Comparison of ENCODE assay signal across 9 cellular contexts in the genomic region with DNA sequence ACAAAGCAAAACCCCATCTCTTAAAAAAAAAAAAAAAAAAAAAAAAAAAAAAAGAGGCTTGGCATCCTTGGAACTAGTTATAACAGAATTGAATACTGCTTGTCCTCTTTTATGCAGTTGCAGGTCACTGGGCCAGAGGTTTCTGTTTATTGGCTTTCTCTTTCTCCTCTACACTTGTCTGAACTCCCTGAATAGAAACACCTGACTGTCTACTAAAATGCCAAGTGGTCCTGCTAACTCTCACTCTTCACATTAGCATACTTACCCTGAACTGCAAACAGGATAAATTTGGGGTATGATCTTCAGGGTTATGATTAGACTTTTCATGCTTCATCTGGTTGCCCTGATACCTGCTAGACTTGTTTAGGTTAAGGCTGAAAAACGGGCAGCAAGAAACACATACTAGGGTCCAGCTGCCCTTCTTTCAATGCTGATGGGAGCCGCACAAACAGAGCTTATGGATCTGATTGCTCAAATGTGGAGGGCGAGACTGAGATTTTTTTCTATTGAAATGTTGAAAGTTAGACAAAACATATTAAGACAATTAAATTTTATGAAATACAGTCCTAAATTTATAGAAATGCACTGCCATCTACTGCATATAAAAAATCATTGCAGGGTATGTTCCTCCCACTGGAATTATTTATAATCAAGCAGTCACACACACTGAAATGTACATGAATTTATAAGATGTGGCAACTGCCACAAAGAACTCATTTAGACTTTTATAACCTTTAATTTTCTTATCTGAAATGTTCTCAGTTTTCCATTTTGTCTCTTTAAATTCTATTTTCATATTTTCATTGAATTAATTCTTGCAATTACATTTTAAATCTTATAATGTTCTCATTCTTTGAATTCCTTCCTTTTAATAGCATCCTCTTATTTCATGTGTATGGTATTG. TPM values are rescaled to one million over a fixed set of nuclear protein-coding genes. Genes with fewer than 3 reads are reported as not detected.
DNase-seq lines count a peak whose midpoint lies in the region; ATAC-seq and TF ChIP-seq lines count a peak whose summit lies in the region.
"Had no signal": no experiment of that assay in that cellular context is flagged by ENCODE, and none has a peak within 500 bp of the region (broad histone marks: within the 10 kb centered on the region; RNA-seq: fewer than 3 reads in every experiment).

No MANE protein-coding gene starts in this region.

- 56% methylated on average over 3 of the region's 3 CpGs for WGBS in esophagus muscularis mucosa

- H3K4me1 ChIP-seq in OCI-LY1 (ENCODE audit: insufficient read depth, low read length, severe bottlenecking) (no peaks in the 10 kb centered on the region), esophagus muscularis mucosa (peaks cover 0 to 3% (median 0%) of the 10 kb centered on the region in 4 donors)
- H3K4me1 ChIP-seq: BLaER1 had no signal

- ATAC-seq in HG03442 (IDR thresholded peaks at IDR 0.05; ENCODE audit: unreplicated experiment) (no peak), GM18858 (IDR thresholded peaks at IDR 0.05; ENCODE audit: unreplicated experiment) (no peak)

- H3K27ac ChIP-seq in OCI-LY1 (ENCODE audit: low read depth, low read length, poor library complexity, severe bottlenecking) (no peak overlapping the region), esophagus muscularis mucosa (replicated peaks in 1 of 4) (no peak overlapping the region)
- H3K27ac ChIP-seq: BLaER1 had no signal

- TF ChIP-seq EP300 in esophagus muscularis mucosa (IDR thresholded peaks at IDR 0.05) = no peak

- H3K4me2 ChIP-seq in OCI-LY1 (ENCODE audit: low read length) = no peak overlapping the region
- H3K4me2 ChIP-seq: BLaER1 had no signal

- no peaks in the 10 kb centered on the region for H3K9me2 ChIP-seq in OCI-LY1 (ENCODE audit: low read depth, low read length)

- H3K9me3 ChIP-seq in OCI-LY1 (ENCODE audit: low read length) = no peaks in the 10 kb centered on the region
- H3K9me3 ChIP-seq in esophagus muscularis mucosa = peaks cover 0 to 10% (median 5%) of the 10 kb centered on the region in 4 donors

- TF ChIP-seq CTCF in OCI-LY1 (IDR thresholded peaks at IDR 0.05; ENCODE audit: low read length) = peak; percentile 48
- peak in 2 of 3 experiments; percentile 13 to 33 for TF ChIP-seq CTCF in esophagus muscularis mucosa (IDR thresholded peaks at IDR 0.05)
- peak; percentile 26 for TF ChIP-seq CTCF in retinal pigment epithelial cell (conservative IDR thresholded peaks at IDR 0.05; ENCODE audit: low read depth, low read length)

- H3F3A ChIP-seq in OCI-LY1 (ENCODE audit: insufficient read depth, low read length) = no peaks in the 10 kb centered on the region

- H3K9ac ChIP-seq in OCI-LY1 (ENCODE audit: low read length) = no peak overlapping the region
- H3K9ac ChIP-seq: BLaER1 had no signal

- intact Hi-C loops in esophagus muscularis mucosa (cut with DNase I) = no loop called here

- H3K4me3 ChIP-seq in OCI-LY1 (ENCODE audit: low read depth, low read length, poor library complexity, severe bottlenecking) = no peak overlapping the region
- H3K4me3 ChIP-seq in esophagus muscularis mucosa = no peak overlapping the region
- H3K4me3 ChIP-seq in retinal pigment epithelial cell (ENCODE audit: low read length) = no peak overlapping the region
- H3K4me3 ChIP-seq: BLaER1 had no signal

- H3K27me3 ChIP-seq in OCI-LY1 (ENCODE audit: insufficient read depth, low read length) = no peaks in the 10 kb centered on the region
- H3K27me3 ChIP-seq in esophagus muscularis mucosa = no peaks in the 10 kb centered on the region
- H3K27me3 ChIP-seq: BLaER1 had no signal

- no peak overlapping the region for H2AFZ ChIP-seq in OCI-LY1 (ENCODE audit: low read length)

- H3K36me3 ChIP-seq in OCI-LY1 (ENCODE audit: insufficient read depth, low read length) = peaks cover 28% of the 10 kb centered on the region
- peaks cover 4 to 19% (median 14%) of the 10 kb centered on the region in 4 donors for H3K36me3 ChIP-seq in esophagus muscularis mucosa

- H3K79me2 ChIP-seq in OCI-LY1 (ENCODE audit: insufficient read depth, low read length) = no peaks in the 10 kb centered on the region

- peak; percentile 10 for DNase-seq in DMS79 treated with DMSO at 0.1 percent for 48 hours (lab: John Stamatoyannopoulos, UW)
- DNase-seq in DMS79 (lab: John Stamatoyannopoulos, UW) = no peak
- DNase-seq in esophagus muscularis mucosa (ENCODE audit: extremely low spot score) = no peak
- DNase-seq in retinal pigment epithelial cell (ENCODE audit: low read depth) = no peak
- DNase-seq in central memory CD4-positive, alpha-beta T cell = no peak

- H4K20me1 ChIP-seq in OCI-LY1 (ENCODE audit: insufficient read depth, low read length) = no peaks in the 10 kb centered on the region
- H4K20me1 ChIP-seq: BLaER1 had no signal

- TF ChIP-seq POLR2A in esophagus muscularis mucosa (IDR thresholded peaks at IDR 0.05; ENCODE audit: low read depth) = no peak

RNA-seq across cellular contexts. Expression of a gene that starts 40.8 kb away (rescaled TPM):
- 10 to 100 TPM; 14.2 to 24.5 (median 15.6) TPM for total RNA-seq in esophagus muscularis mucosa

RNA-seq across cellular contexts. Expression of a gene that starts 50.4 kb away (rescaled TPM):
- not detected for total RNA-seq in esophagus muscularis mucosa
